ENCODE assay signal across 8 cellular contexts in the genomic region with DNA sequence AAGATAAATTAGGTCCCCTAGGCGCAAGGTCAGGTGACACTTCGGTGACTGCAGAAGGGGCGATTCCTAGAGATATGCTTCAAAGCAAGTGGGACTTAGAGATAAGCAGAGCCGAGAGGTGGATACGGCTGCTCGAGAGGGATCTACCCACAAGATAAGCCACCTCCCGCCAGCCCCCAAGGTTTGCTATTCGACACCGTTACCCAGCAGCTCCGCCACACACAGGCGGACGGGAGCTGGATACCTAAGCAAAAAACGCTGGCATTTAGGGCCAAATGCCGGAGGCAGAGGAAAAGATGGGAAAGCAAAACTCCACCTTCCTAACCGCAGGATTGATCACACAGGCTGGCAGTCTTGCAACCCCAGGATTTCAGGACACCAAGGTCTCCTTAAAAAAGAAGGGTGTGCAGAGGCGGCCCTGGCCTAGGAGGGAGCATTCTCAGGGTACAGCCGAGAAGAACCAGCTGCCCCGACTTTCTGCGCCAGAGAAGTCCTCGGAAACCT. TPM values are rescaled to one million over a fixed set of nuclear protein-coding genes. Genes with fewer than 3 reads are reported as not detected.
DNase-seq lines count a peak whose midpoint lies in the region; ATAC-seq and TF ChIP-seq lines count a peak whose summit lies in the region.

No MANE protein-coding gene starts in this region.

- peak overlapping the region; percentile 88 for H3K27ac ChIP-seq in SJSA1
- peak overlapping the region; percentile 98 to 100 for H3K27ac ChIP-seq in tibial artery

- TF ChIP-seq CTCF in tibial artery (IDR thresholded peaks at IDR 0.05) = no peak

- H3K4me3 ChIP-seq in SJSA1 (peak overlapping the region; percentile 88), tibial artery (peak overlapping the region; percentile 68 to 95)

- H3K27me3 ChIP-seq in SJSA1 (replicated peaks) (no peaks in the 10 kb centered on the region), tibial artery (no peaks in the 10 kb centered on the region)

- intact Hi-C loops in tibial artery (cut with DNase I; ENCODE audit: low total_unique reads) = loop anchor here (5.0 kb wide), 1 partner anchor 74 kb away; the partner anchor contains the start of gene FADS3

- H3K36me3 ChIP-seq in SJSA1 (peaks cover 56% of the 10 kb centered on the region), tibial artery (peaks cover 32 to 44% (median 43%) of the 10 kb centered on the region in 3 donors)

- peaks cover 54% of the 10 kb centered on the region for H3K4me1 ChIP-seq in SJSA1 (replicated peaks)
- peaks cover 6 to 79% (median 64%) of the 10 kb centered on the region in 4 donors for H3K4me1 ChIP-seq in tibial artery

- H3K9me3 ChIP-seq in SJSA1 (replicated peaks) (no peaks in the 10 kb centered on the region), tibial artery (no peaks in the 10 kb centered on the region)

- DNase-seq in NOMO-1 treated with DMSO at 0.1 percent for 48 hours (lab: John Stamatoyannopoulos, UW; ENCODE audit: unreplicated experiment) = peak; percentile 22
- no peak for DNase-seq in NOMO-1 (lab: John Stamatoyannopoulos, UW; ENCODE audit: unreplicated experiment in 2 of 2)
- DNase-seq in SJSA1 (ENCODE audit: low read depth in 1 of 2, low spot score in 2 of 2) = peak; percentile 61 to 65
- peak; percentile 52 for DNase-seq in cerebellar cortex (ENCODE audit: low spot score)
- DNase-seq in midbrain (lab: John Stamatoyannopoulos, UW) = peak; percentile 58
- no peak for DNase-seq in tibial artery
- no peak for DNase-seq in SIG-M5 treated with dmso at 0.1 percent for 504 hours (lab: John Stamatoyannopoulos, UW; ENCODE audit: unreplicated experiment)

- ATAC-seq in GM18502 (IDR thresholded peaks at IDR 0.05; ENCODE audit: poor library complexity, unreplicated experiment) = no peak

RNA-seq across cellular contexts. Expression of gene FTH1, which starts 0.7 kb away (rescaled TPM):
- 603 and 707 TPM in 2 replicates for total RNA-seq in SJSA1 (2014; rRNA removed; shearing (Covaris generic))

RNA-seq across cellular contexts. Expression of gene BEST1, which starts 16.6 kb away (rescaled TPM):
- 0.74 TPM in 1 of 2 replicates, not detected in the other for total RNA-seq in SJSA1 (2014; rRNA removed; shearing (Covaris generic))

RNA-seq across cellular contexts. Expression of gene RAB3IL1, which starts 49.4 kb away (rescaled TPM):
- total RNA-seq in SJSA1 (2014; rRNA removed; shearing (Covaris generic)) = 1.8 and 3.0 TPM in 2 replicates

Comparison
In these comparisons a context has a peak if more than half of its experiments do, and no peak if none do; other contexts are left out.
1. DNase-seq: peak in NOMO-1 treated with DMSO at 0.1 percent for 48 hours (single experiment), SJSA1 (2 of 2), cerebellar cortex (single experiment) and midbrain (single experiment); none in NOMO-1 (0 of 2), tibial artery (0 of 2) and SIG-M5 treated with dmso at 0.1 percent for 504 hours (single experiment).